Comparison of ENCODE assay signal across 36 cellular contexts in the genomic region with DNA sequence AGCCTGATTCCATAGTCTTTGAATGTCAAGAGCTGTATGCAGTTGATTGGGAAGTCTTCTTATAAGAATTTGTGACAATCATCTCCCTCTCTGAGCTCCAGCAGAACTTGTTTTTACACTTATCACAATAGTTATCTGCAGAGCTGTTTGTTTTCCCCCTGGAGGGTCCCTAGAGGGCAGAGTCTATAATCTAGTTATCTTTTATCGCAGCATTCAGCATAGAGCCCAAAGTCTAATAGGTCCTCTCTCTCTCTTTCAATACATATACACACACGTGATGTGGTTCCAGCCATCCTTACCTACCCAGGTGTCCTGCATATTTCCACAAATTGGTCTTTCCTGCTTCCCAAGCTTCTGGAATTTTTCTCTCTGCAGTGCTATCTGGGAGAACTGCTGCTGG.
"Had no signal": no experiment of that assay in that cellular context is flagged by ENCODE, and none has a peak within 500 bp of the region (broad histone marks: within the 10 kb centered on the region; RNA-seq: fewer than 3 reads in every experiment).

No MANE protein-coding gene starts in this region.

- H3K4me1 Mint-ChIP-seq: activated B cell treated with CpG ODN at 0.5 μM for 24 hours; activated CD4-positive, alpha-beta T cell treated with anti-CD3 and anti-CD28 coated beads, Interleukin-2, amount 10 ng/mL, durations not matched to agents 24 days and 14 days; activated naive CD4-positive, alpha-beta T cell treated with anti-CD3 and anti-CD28 coated beads, Interleukin-2, amount 10 ng/mL, durations not matched to agents 7 days and 5 days; activated naive CD4-positive, alpha-beta T cell treated with anti-CD3 and anti-CD28 coated beads, Interleukin-2, amount 50 U/mL, for 24 hours; activated naive CD8-positive, alpha-beta T cell treated with anti-CD3 and anti-CD28 coated beads, Interleukin-2, amount 10 ng/mL, durations not matched to agents 7 days and 5 days; activated naive CD8-positive, alpha-beta T cell treated with anti-CD3 and anti-CD28 coated beads, Interleukin-2, amount 50 U/mL, for 24 hours; brain; central memory CD8-positive, alpha-beta T cell had no signal

- ATAC-seq: activated CD8-positive, alpha-beta T cell treated with anti-CD3 and anti-CD28 coated beads for 36 hours; activated naive CD8-positive, alpha-beta T cell treated with anti-CD3 and anti-CD28 coated beads, Interleukin-2, amount 50 U/mL, for 24 hours; activated T-cell treated with anti-CD3 and anti-CD28 coated beads, Interleukin-2, amount 50 U/mL, for 4 hours; activated T-cell treated with anti-CD3 and anti-CD28 coated beads, Interleukin-2, amount 50 U/mL, for 72 hours had no signal

- H3K27me3 ChIP-seq: ascending aorta, cardiac muscle cell had no signal

- H3K27ac Mint-ChIP-seq: activated B cell treated with CpG ODN at 0.5 μM for 24 hours; activated CD4-positive, alpha-beta memory T cell treated with anti-CD3 and anti-CD28 coated beads for 36 hours; activated CD4-positive, alpha-beta T cell treated with anti-CD3 and anti-CD28 coated beads, Interleukin-2, amount 10 ng/mL, durations not matched to agents 24 days and 14 days; activated CD8-positive, alpha-beta T cell treated with anti-CD3 and anti-CD28 coated beads for 36 hours; activated naive CD4-positive, alpha-beta T cell treated with anti-CD3 and anti-CD28 coated beads, Interleukin-2, amount 10 ng/mL, durations not matched to agents 7 days and 5 days; activated naive CD4-positive, alpha-beta T cell treated with anti-CD3 and anti-CD28 coated beads, Interleukin-2, amount 50 U/mL, for 24 hours; activated naive CD8-positive, alpha-beta T cell; activated naive CD8-positive, alpha-beta T cell treated with anti-CD3 and anti-CD28 coated beads, Interleukin-2, amount 10 ng/mL, durations not matched to agents 7 days and 5 days; activated naive CD8-positive, alpha-beta T cell treated with anti-CD3 and anti-CD28 coated beads, Interleukin-2, amount 50 U/mL, for 24 hours; activated T-cell treated with anti-CD3 and anti-CD28 coated beads, Interleukin-2, amount 50 U/mL, for 72 hours; activated T-helper 1 cell treated with anti-CD3 and anti-CD28 coated beads, Interleukin-12 subunit alpha, Interleukin-12 subunit beta, Interleukin-2, Interleukin-4 antibody, amounts not matched to agents 30 ng/mL and 10 ng/mL and 1 ng/mL, durations not matched to agents 14 hours and 24 hours and 36 hours; activated T-helper 2 cell treated with anti-CD3 and anti-CD28 coated beads, Interferon-gamma antibody, Interleukin-2, Interleukin-4, amounts not matched to agents 10 μg/mL and 5 μg/mL and 100 μg/mL, durations not matched to agents 14 hours and 24 hours and 36 hours; T-helper 1 cell treated with Interleukin-12 subunit alpha and Interleukin-12 subunit beta and Interleukin-4 antibody, amounts not matched to agents 30 μg/mL and 1 μg/mL, for 36 hours; T-helper 2 cell treated with Interferon-gamma antibody and Interleukin-4, amounts not matched to agents 5 μg/mL and 100 μg/mL, for 36 hours had no signal

- DNase-seq: activated B cell treated with CpG ODN at 0.5 μM for 24 hours; activated CD4-positive, alpha-beta memory T cell treated with anti-CD3 and anti-CD28 coated beads for 36 hours; activated CD4-positive, alpha-beta T cell treated with anti-CD3 and anti-CD28 coated beads for 4 hours; activated CD4-positive, alpha-beta T cell treated with anti-CD3 and anti-CD28 coated beads, Interleukin-2, amount 10 ng/mL, durations not matched to agents 24 days and 14 days; activated CD4-positive, alpha-beta T cell treated with anti-CD3 and anti-CD28 coated beads, Interleukin-2, amount 50 U/mL, for 1 hour; activated CD4-positive, alpha-beta T cell treated with anti-CD3 and anti-CD28 coated beads, Interleukin-2, amount 50 U/mL, for 4 hours; activated CD4-positive, CD25-positive, alpha-beta regulatory T cell treated with anti-CD3 and anti-CD28 coated beads, Interleukin-2, amount 50 U/mL, for 72 hours; activated CD8-positive, alpha-beta memory T cell treated with anti-CD3 and anti-CD28 coated beads, Interleukin-2, amount 50 U/mL, for 4 hours; activated CD8-positive, alpha-beta T cell treated with anti-CD3 and anti-CD28 coated beads for 36 hours; activated effector memory CD4-positive, alpha-beta T cell treated with Interleukin-2 at 50 U/mL for 16 hours; activated gamma-delta T cell; activated naive CD4-positive, alpha-beta T cell treated with anti-CD3 and anti-CD28 coated beads, Interleukin-2, amount 10 ng/mL, durations not matched to agents 7 days and 5 days; activated naive CD4-positive, alpha-beta T cell treated with Interleukin-2 at 50 U/mL for 16 hours; activated naive CD8-positive, alpha-beta T cell treated with anti-CD3 and anti-CD28 coated beads, Interleukin-2, amount 10 ng/mL, durations not matched to agents 7 days and 5 days; activated naive CD8-positive, alpha-beta T cell treated with anti-CD3 and anti-CD28 coated beads, Interleukin-2, amount 50 U/mL, for 24 hours; activated T-cell treated with anti-CD3 and anti-CD28 coated beads for 4 hours; activated T-cell treated with anti-CD3 and anti-CD28 coated beads, Interleukin-2, amount 50 U/mL, for 1 hour; activated T-cell treated with anti-CD3 and anti-CD28 coated beads, Interleukin-2, amount 50 U/mL, for 4 hours; activated T-cell treated with anti-CD3 and anti-CD28 coated beads, Interleukin-2, amount 50 U/mL, for 72 hours; amygdala; anterior cingulate cortex; caudate nucleus; cerebellar nuclear complex; T-helper 2 cell; T-helper 9 cell had no signal

- H3K27ac ChIP-seq: ascending aorta, cardiac muscle cell, VCaP had no signal

- H3K4me3 ChIP-seq: ascending aorta, cardiac muscle cell had no signal

- H3K9me3 Mint-ChIP-seq: activated B cell treated with CpG ODN at 0.5 μM for 24 hours; activated CD4-positive, alpha-beta memory T cell treated with anti-CD3 and anti-CD28 coated beads for 36 hours; activated CD4-positive, alpha-beta T cell treated with anti-CD3 and anti-CD28 coated beads, Interleukin-2, amount 10 ng/mL, durations not matched to agents 24 days and 14 days; activated CD8-positive, alpha-beta T cell treated with anti-CD3 and anti-CD28 coated beads for 36 hours; activated naive CD4-positive, alpha-beta T cell treated with anti-CD3 and anti-CD28 coated beads, Interleukin-2, amount 10 ng/mL, durations not matched to agents 7 days and 5 days; activated naive CD4-positive, alpha-beta T cell treated with anti-CD3 and anti-CD28 coated beads, Interleukin-2, amount 50 U/mL, for 24 hours; activated naive CD8-positive, alpha-beta T cell treated with anti-CD3 and anti-CD28 coated beads, Interleukin-2, amount 10 ng/mL, durations not matched to agents 7 days and 5 days; activated naive CD8-positive, alpha-beta T cell treated with anti-CD3 and anti-CD28 coated beads, Interleukin-2, amount 50 U/mL, for 24 hours; activated T-cell treated with anti-CD3 and anti-CD28 coated beads, Interleukin-2, amount 50 U/mL, for 4 hours; activated T-cell treated with anti-CD3 and anti-CD28 coated beads, Interleukin-2, amount 50 U/mL, for 72 hours; activated T-helper 1 cell treated with anti-CD3 and anti-CD28 coated beads, Interleukin-12 subunit alpha, Interleukin-12 subunit beta, Interleukin-2, Interleukin-4 antibody, amounts not matched to agents 30 ng/mL and 10 ng/mL and 1 ng/mL, durations not matched to agents 14 hours and 24 hours and 36 hours; activated T-helper 2 cell treated with anti-CD3 and anti-CD28 coated beads, Interferon-gamma antibody, Interleukin-2, Interleukin-4, amounts not matched to agents 10 μg/mL and 5 μg/mL and 100 μg/mL, durations not matched to agents 14 hours and 24 hours and 36 hours; central memory CD8-positive, alpha-beta T cell; T-helper 1 cell treated with Interleukin-12 subunit alpha and Interleukin-12 subunit beta and Interleukin-4 antibody, amounts not matched to agents 30 μg/mL and 1 μg/mL, for 36 hours; T-helper 2 cell treated with Interferon-gamma antibody and Interleukin-4, amounts not matched to agents 5 μg/mL and 100 μg/mL, for 36 hours had no signal

- H3K9me3 ChIP-seq: ascending aorta had no signal

- H3K36me3 ChIP-seq: ascending aorta, cardiac muscle cell had no signal

- H3K4me1 ChIP-seq: ascending aorta had no signal

- H3K4me3 Mint-ChIP-seq: activated B cell treated with CpG ODN at 0.5 μM for 24 hours; activated CD4-positive, alpha-beta memory T cell treated with anti-CD3 and anti-CD28 coated beads for 36 hours; activated CD4-positive, alpha-beta T cell treated with anti-CD3 and anti-CD28 coated beads, Interleukin-2, amount 10 ng/mL, durations not matched to agents 24 days and 14 days; activated CD8-positive, alpha-beta T cell treated with anti-CD3 and anti-CD28 coated beads for 36 hours; activated naive CD4-positive, alpha-beta T cell treated with anti-CD3 and anti-CD28 coated beads, Interleukin-2, amount 10 ng/mL, durations not matched to agents 7 days and 5 days; activated naive CD4-positive, alpha-beta T cell treated with anti-CD3 and anti-CD28 coated beads, Interleukin-2, amount 50 U/mL, for 24 hours; activated naive CD8-positive, alpha-beta T cell; activated naive CD8-positive, alpha-beta T cell treated with anti-CD3 and anti-CD28 coated beads, Interleukin-2, amount 10 ng/mL, durations not matched to agents 7 days and 5 days; activated naive CD8-positive, alpha-beta T cell treated with anti-CD3 and anti-CD28 coated beads, Interleukin-2, amount 50 U/mL, for 24 hours; activated T-cell treated with anti-CD3 and anti-CD28 coated beads, Interleukin-2, amount 50 U/mL, for 4 hours; activated T-cell treated with anti-CD3 and anti-CD28 coated beads, Interleukin-2, amount 50 U/mL, for 72 hours; activated T-helper 1 cell treated with anti-CD3 and anti-CD28 coated beads, Interleukin-12 subunit alpha, Interleukin-12 subunit beta, Interleukin-2, Interleukin-4 antibody, amounts not matched to agents 30 ng/mL and 10 ng/mL and 1 ng/mL, durations not matched to agents 14 hours and 24 hours and 36 hours; brain; central memory CD8-positive, alpha-beta T cell; T-helper 1 cell treated with Interleukin-12 subunit alpha and Interleukin-12 subunit beta and Interleukin-4 antibody, amounts not matched to agents 30 μg/mL and 1 μg/mL, for 36 hours; T-helper 2 cell treated with Interferon-gamma antibody and Interleukin-4, amounts not matched to agents 5 μg/mL and 100 μg/mL, for 36 hours had no signal

- H3K36me3 Mint-ChIP-seq: activated CD4-positive, alpha-beta memory T cell treated with anti-CD3 and anti-CD28 coated beads for 36 hours; activated naive CD4-positive, alpha-beta T cell treated with anti-CD3 and anti-CD28 coated beads, Interleukin-2, amount 10 ng/mL, durations not matched to agents 7 days and 5 days; activated naive CD4-positive, alpha-beta T cell treated with anti-CD3 and anti-CD28 coated beads, Interleukin-2, amount 50 U/mL, for 24 hours; activated naive CD8-positive, alpha-beta T cell; activated naive CD8-positive, alpha-beta T cell treated with anti-CD3 and anti-CD28 coated beads, Interleukin-2, amount 10 ng/mL, durations not matched to agents 7 days and 5 days; brain had no signal
